ENCODE assay signal across 9 cellular contexts in the genomic region with DNA sequence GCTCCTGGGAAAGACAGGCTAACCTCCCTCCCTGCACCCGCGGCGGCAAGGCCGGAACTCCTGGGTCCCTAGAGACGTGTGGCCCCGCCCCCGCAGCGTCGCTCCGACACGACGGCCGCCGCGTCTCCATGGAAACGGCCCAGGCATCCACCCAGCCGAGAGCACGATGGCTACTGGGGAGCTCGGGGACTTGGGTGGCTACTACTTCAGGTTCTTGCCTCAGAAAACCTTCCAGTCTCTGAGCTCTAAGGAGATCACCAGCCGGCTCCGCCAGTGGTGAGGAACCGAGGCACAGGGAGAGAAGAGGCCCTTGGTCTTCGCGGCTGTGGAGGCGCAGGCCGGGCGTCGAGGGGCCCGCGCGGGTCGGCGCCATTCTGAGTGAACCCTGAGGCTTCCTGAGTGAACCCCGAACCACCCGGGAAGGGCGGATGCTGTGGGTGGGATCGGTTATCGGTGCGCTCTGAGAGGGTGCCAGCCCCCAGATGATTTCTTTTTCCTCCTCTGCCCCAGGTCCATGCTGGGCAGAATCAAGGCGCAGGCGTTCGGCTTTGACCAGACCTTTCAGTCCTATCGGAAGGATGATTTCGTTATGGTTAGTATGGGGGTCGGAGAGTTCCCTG. TPM values are rescaled to one million over a fixed set of nuclear protein-coding genes. Genes with fewer than 3 reads are reported as not detected.
A peak's percentile ranks its signal among the peaks of the same experiment; 100 is the strongest.
DNase-seq lines count a peak whose midpoint lies in the region; ATAC-seq and TF ChIP-seq lines count a peak whose summit lies in the region.
"Had no signal": no experiment of that assay in that cellular context is flagged by ENCODE, and none has a peak within 500 bp of the region (broad histone marks: within the 10 kb centered on the region; RNA-seq: fewer than 3 reads in every experiment).

A gene (plus strand): TSS at position 133 of the 620 bp plus-strand sequence. CDS start 34 bp downstream, at position 167.

- peak; percentile 88 for ATAC-seq in activated CD8-positive, alpha-beta T cell treated with anti-CD3 and anti-CD28 coated beads, Interleukin-2, amount 10 ng/mL, durations not matched to agents 7 days and 5 days
- peak; percentile 53 for ATAC-seq in memory B cell (ENCODE audit: low read depth)
- ATAC-seq in GM18511 (IDR thresholded peaks at IDR 0.05; ENCODE audit: unreplicated experiment), result no peak

- no peaks in the 10 kb centered on the region for H3K9me3 Mint-ChIP-seq in activated CD8-positive, alpha-beta T cell treated with anti-CD3 and anti-CD28 coated beads, Interleukin-2, amount 10 ng/mL, durations not matched to agents 7 days and 5 days (ENCODE audit: insufficient read depth)
- H3K9me3 Mint-ChIP-seq in endothelial cell (ENCODE audit: unreplicated experiment) (no peaks in the 10 kb centered on the region), memory B cell (peaks cover 3% of the 10 kb centered on the region)

- no peaks in the 10 kb centered on the region for H3K36me3 Mint-ChIP-seq in activated CD8-positive, alpha-beta T cell treated with anti-CD3 and anti-CD28 coated beads, Interleukin-2, amount 10 ng/mL, durations not matched to agents 7 days and 5 days (ENCODE audit: low read depth)
- no peaks in the 10 kb centered on the region for H3K36me3 Mint-ChIP-seq in endothelial cell (ENCODE audit: low read depth, unreplicated experiment)
- H3K36me3 Mint-ChIP-seq in memory B cell, result no peaks in the 10 kb centered on the region

- H3K4me3 Mint-ChIP-seq in activated CD8-positive, alpha-beta T cell treated with anti-CD3 and anti-CD28 coated beads, Interleukin-2, amount 10 ng/mL, durations not matched to agents 7 days and 5 days, result peak within 1 kb of the TSS; percentile 40
- H3K4me3 Mint-ChIP-seq in endothelial cell (ENCODE audit: unreplicated experiment) (peak within 1 kb of the TSS; percentile 38), memory B cell (peak within 1 kb of the TSS; percentile 73)

- CTCF ChIA-PET in activated CD8-positive, alpha-beta T cell treated with anti-CD3 and anti-CD28 coated beads, Interleukin-2, amount 10 ng/mL, durations not matched to agents 7 days and 5 days (lab: Charles Lee), result no interaction called here

- no peak within 1 kb of the TSS for H3K27ac Mint-ChIP-seq in activated CD8-positive, alpha-beta T cell treated with anti-CD3 and anti-CD28 coated beads, Interleukin-2, amount 10 ng/mL, durations not matched to agents 7 days and 5 days
- no peak within 1 kb of the TSS for H3K27ac Mint-ChIP-seq in endothelial cell (ENCODE audit: unreplicated experiment)
- no peak within 1 kb of the TSS for H3K27ac Mint-ChIP-seq in memory B cell

- POLR2A ChIA-PET in activated CD8-positive, alpha-beta T cell treated with anti-CD3 and anti-CD28 coated beads, Interleukin-2, amount 10 ng/mL, durations not matched to agents 7 days and 5 days (lab: Charles Lee), result no interaction called here

- peaks cover 9% of the 10 kb centered on the region for H3K4me1 Mint-ChIP-seq in activated CD8-positive, alpha-beta T cell treated with anti-CD3 and anti-CD28 coated beads, Interleukin-2, amount 10 ng/mL, durations not matched to agents 7 days and 5 days (ENCODE audit: low read depth)
- peaks cover 2% of the 10 kb centered on the region for H3K4me1 Mint-ChIP-seq in endothelial cell (ENCODE audit: unreplicated experiment)
- peaks cover 3% of the 10 kb centered on the region for H3K4me1 Mint-ChIP-seq in memory B cell

- TF ChIP-seq CTCF in endothelial cell (IDR thresholded peaks at IDR 0.05; ENCODE audit: unreplicated experiment), result no peak

- DNase-seq in activated naive CD4-positive, alpha-beta T cell treated with Interleukin-2 at 50 U/mL for 16 hours, result peak; percentile 39
- DNase-seq in activated naive CD4-positive, alpha-beta T cell (lab: John Stamatoyannopoulos, UW), result no peak
- peak; percentile 90 for DNase-seq in NCI-H2081 (lab: John Stamatoyannopoulos, UW)
- peak; percentile 62 for DNase-seq in activated CD8-positive, alpha-beta T cell treated with anti-CD3 and anti-CD28 coated beads, Interleukin-2, amount 10 ng/mL, durations not matched to agents 7 days and 5 days
- peak; percentile 68 for DNase-seq in endothelial cell (ENCODE audit: low spot score)
- peak; percentile 4 to 28 for DNase-seq in memory B cell (ENCODE audit: low spot score in 2 of 2)
- peak; percentile 8 to 64 (median 20) for DNase-seq in stimulated activated CD4-positive, alpha-beta T cell treated with anti-CD3 and anti-CD28 coated beads, TNF-alpha, amount 100 ng/mL, for 24 hours (ENCODE audit: low read depth in 3 of 3)

- peaks cover 32% of the 10 kb centered on the region for H3K27me3 Mint-ChIP-seq in activated CD8-positive, alpha-beta T cell treated with anti-CD3 and anti-CD28 coated beads, Interleukin-2, amount 10 ng/mL, durations not matched to agents 7 days and 5 days (ENCODE audit: low read depth)
- peaks cover 2% of the 10 kb centered on the region for H3K27me3 Mint-ChIP-seq in endothelial cell (ENCODE audit: unreplicated experiment)
- peaks cover 16% of the 10 kb centered on the region for H3K27me3 Mint-ChIP-seq in memory B cell

RNA-seq across cellular contexts. Expression of the gene that starts here (rescaled TPM):
- not detected for total RNA-seq in activated CD8-positive, alpha-beta T cell treated with anti-CD3 and anti-CD28 coated beads, Interleukin-2, amount 10 ng/mL, durations not matched to agents 7 days and 5 days
- total RNA-seq in endothelial cell (ENCODE audit: unreplicated experiment), result not detected
- total RNA-seq: mononuclear cell had no signal

Comparison
In these comparisons a context has a peak if more than half of its experiments do, and no peak if none do; other contexts are left out.
1. DNase-seq: peak in activated naive CD4-positive, alpha-beta T cell treated with Interleukin-2 at 50 U/mL for 16 hours (single experiment), NCI-H2081 (2 of 2), memory B cell (2 of 2) and stimulated activated CD4-positive, alpha-beta T cell treated with anti-CD3 and anti-CD28 coated beads, TNF-alpha, amount 100 ng/mL, for 24 hours (3 of 3); none in activated naive CD4-positive, alpha-beta T cell (0 of 4).
2. Peak in DNase-seq and ATAC-seq in activated CD8-positive, alpha-beta T cell treated with anti-CD3 and anti-CD28 coated beads, Interleukin-2, amount 10 ng/mL, durations not matched to agents 7 days and 5 days; RNA of the gene not detected or under 1 TPM.
3. Peak in DNase-seq in endothelial cell; RNA of the gene not detected or under 1 TPM.
4. Peak in every context shown above with its lines, with median percentiles within 50 percentile points of each other: H3K4me3 Mint-ChIP-seq.